8 cellular contexts compared by ENCODE assay signal in genomic region chr17:3845361-3845753, GRCh38. TPM values are rescaled to one million over a fixed set of nuclear protein-coding genes. Genes with fewer than 3 reads are reported as not detected.
DNase-seq lines count a peak whose midpoint lies in the region; ATAC-seq and TF ChIP-seq lines count a peak whose summit lies in the region.

No MANE protein-coding gene starts in this region.

- H3K4me3 ChIP-seq in SJCRH30 (peak overlapping the region; percentile 90), brain microvascular endothelial cell (ENCODE audit: low read depth, low read length) (peak overlapping the region; percentile 92)

- H3K36me3 ChIP-seq in SJCRH30 (0 out of 2 replicates have a peak, but pooled peaks cover 3% of the 10 kb centered on the region), brain microvascular endothelial cell (replicated peaks) (peaks cover 21% of the 10 kb centered on the region)

- H3K27me3 ChIP-seq in SJCRH30 (no peaks in the 10 kb centered on the region), brain microvascular endothelial cell (replicated peaks) (no peaks in the 10 kb centered on the region)

- H3K27ac ChIP-seq in SJCRH30 (peak overlapping the region; percentile 78), brain microvascular endothelial cell (peak overlapping the region; percentile 77)

- ATAC-seq in HG02938 (IDR thresholded peaks at IDR 0.05; ENCODE audit: unreplicated experiment): peak; percentile 19

- in situ Hi-C loops in GM13976 (cut with MboI; ENCODE audit: low sequenced_read_pairs, unreplicated experiment) (no loop called here), brain microvascular endothelial cell (cut with HindIII; ENCODE audit: low pct_ligation_motif_present, low sequenced_read_pairs) (no loop called here)

- H3K4me1 ChIP-seq in SJCRH30: peaks cover 3% of the 10 kb centered on the region; the same call in 1 of the 2 replicates

- TF ChIP-seq CTCF in GM13976 (IDR thresholded peaks at IDR 0.05; ENCODE audit: borderline replicate concordance, control extremely low read depth, extremely low read depth, insufficient read depth, missing control alignments) (no peak), brain microvascular endothelial cell (IDR thresholded peaks at IDR 0.05; ENCODE audit: low read depth, low read length, missing control alignments) (no peak)

- no peaks in the 10 kb centered on the region for H3K9me3 ChIP-seq in SJCRH30 (replicated peaks)

- DNase-seq in GM13976 (ENCODE audit: low spot score) (peak; percentile 75), SJCRH30 (no peak), brain microvascular endothelial cell (no peak), kidney tubule cell (ENCODE audit: low spot score) (peak; percentile 46), DMS79 (lab: John Stamatoyannopoulos, UW) (no peak), occipital lobe (lab: John Stamatoyannopoulos, UW) (no peak)
- peak; percentile 6 for DNase-seq in stimulated activated CD4-positive, alpha-beta T cell treated with anti-CD3 and anti-CD28 coated beads, Interleukin-2, amount 100 ng/mL, for 4 hours (ENCODE audit: low read depth)

RNA-seq across cellular contexts. Expression of gene NCBP3, which starts 0.7 kb away (rescaled TPM):
- total RNA-seq in SJCRH30 (2014; rRNA removed; shearing (Covaris generic)): 23.3 and 25.4 TPM in 2 replicates
- 24.5 TPM for total RNA-seq in occipital lobe

RNA-seq across cellular contexts. Expression of gene ITGAE, which starts 44.4 kb away (rescaled TPM):
- total RNA-seq in SJCRH30 (2014; rRNA removed; shearing (Covaris generic)): 31.0 and 31.6 TPM in 2 replicates
- 6.2 TPM for total RNA-seq in occipital lobe

RNA-seq across cellular contexts. Expression of gene CAMKK1, which starts 47.5 kb away (rescaled TPM):
- 3.4 TPM in 2 replicates for total RNA-seq in SJCRH30 (2014; rRNA removed; shearing (Covaris generic))
- 8.9 TPM for total RNA-seq in occipital lobe

Comparison
In these comparisons a context has a peak if more than half of its experiments do, and no peak if none do; other contexts are left out.
1. DNase-seq: peak in GM13976 (single experiment), kidney tubule cell (single experiment) and stimulated activated CD4-positive, alpha-beta T cell treated with anti-CD3 and anti-CD28 coated beads, Interleukin-2, amount 100 ng/mL, for 4 hours (single experiment); none in SJCRH30 (0 of 2), brain microvascular endothelial cell (single experiment), DMS79 (single experiment) and occipital lobe (single experiment).